8 cellular contexts compared by ENCODE assay signal in genomic region chr1:224114787-224115175, GRCh38. TPM values are rescaled to one million over a fixed set of nuclear protein-coding genes. Genes with fewer than 3 reads are reported as not detected.
A peak's percentile ranks its signal among the peaks of the same experiment; 100 is the strongest.
DNase-seq lines count a peak whose midpoint lies in the region; ATAC-seq and TF ChIP-seq lines count a peak whose summit lies in the region.

No MANE protein-coding gene starts in this region.

- POLR2A ChIA-PET in PC-9 (lab: Charles Lee; ENCODE audit: unreplicated experiment), result no interaction called here

- ATAC-seq in GM18517 (IDR thresholded peaks at IDR 0.05; ENCODE audit: unreplicated experiment) (peak; percentile 5), HG03469 (IDR thresholded peaks at IDR 0.05; ENCODE audit: unreplicated experiment) (no peak), HG03045 (IDR thresholded peaks at IDR 0.05; ENCODE audit: unreplicated experiment) (no peak)

- H3K27ac ChIP-seq in PC-9 (peak overlapping the region; percentile 45), neural cell (ENCODE audit: low read length) (peak overlapping the region; percentile 85)

- peaks cover 24% of the 10 kb centered on the region for H3K4me1 ChIP-seq in PC-9 (replicated peaks; ENCODE audit: insufficient read depth)

- intact Hi-C loops in PC-9 (cut with micrococcal nuclease; ENCODE audit: unreplicated experiment), result loop anchor here (2.0 to 5.0 kb wide), 2 partner anchors 62 to 122 kb away; no protein-coding TSS in a partner anchor

- H2AFZ ChIP-seq in PC-9 (peak overlapping the region; percentile 92; the same call in 1 of the 2 replicates), neural cell (ENCODE audit: low read depth, low read length) (peak overlapping the region; percentile 94)

- H3K36me3 ChIP-seq in PC-9 (ENCODE audit: low read depth), result peaks cover 16% of the 10 kb centered on the region; the same call in 1 of the 2 replicates
- no peaks in the 10 kb centered on the region for H3K36me3 ChIP-seq in neural cell (ENCODE audit: insufficient read depth, low read length)

- H3K79me2 ChIP-seq in PC-9 (ENCODE audit: low read depth) (peaks cover 60% of the 10 kb centered on the region), neural cell (replicated peaks; ENCODE audit: insufficient read depth, low read length) (peaks cover 54% of the 10 kb centered on the region)

- peaks cover 4% of the 10 kb centered on the region for H3F3A ChIP-seq in PC-9 (ENCODE audit: insufficient read depth, low read depth)
- no peaks in the 10 kb centered on the region for H3F3A ChIP-seq in neural cell (ENCODE audit: insufficient read depth, low read length, poor library complexity, severe bottlenecking)

- H3K9me2 ChIP-seq in PC-9 (ENCODE audit: insufficient read depth), result no peaks in the 10 kb centered on the region
- no peaks in the 10 kb centered on the region for H3K9me2 ChIP-seq in neural cell (ENCODE audit: insufficient read depth, low read length)

- TF ChIP-seq RAD21 in neural cell (conservative IDR thresholded peaks at IDR 0.05), result no peak

- TF ChIP-seq EP300 in neural cell (conservative IDR thresholded peaks at IDR 0.05; ENCODE audit: poor library complexity, severe bottlenecking), result no peak

- H3K4me2 ChIP-seq in PC-9, result peak overlapping the region; percentile 90
- peak overlapping the region; percentile 91 for H3K4me2 ChIP-seq in neural cell (ENCODE audit: low read length)

- H3K27me3 ChIP-seq in PC-9 (ENCODE audit: insufficient read depth, low read depth) (no peaks in the 10 kb centered on the region), neural cell (ENCODE audit: insufficient read depth, low read depth, low read length) (no peaks in the 10 kb centered on the region)

- TSS peak; percentile 59 for BruUV-seq in PC-9 (replicated peaks; lab: Mats Ljungman, UMichigan)

- H3K9ac ChIP-seq in neural cell (ENCODE audit: low read length), result peak overlapping the region; percentile 97

- H3K9me3 ChIP-seq in PC-9 (ENCODE audit: insufficient read depth, low read depth), result no peaks in the 10 kb centered on the region
- H3K9me3 ChIP-seq in neural cell (ENCODE audit: low read length), result no peaks in the 10 kb centered on the region

- CTCF ChIA-PET in PC-9 (lab: Charles Lee), result interaction anchor here (0.7 to 1.9 kb wide), 2 partner anchors 476 to 808 kb away, joined by 3 to 11 read pairs; no protein-coding TSS in a partner anchor

- peaks cover 30% of the 10 kb centered on the region for H4K20me1 ChIP-seq in PC-9 (ENCODE audit: insufficient read depth)
- H4K20me1 ChIP-seq in neural cell (ENCODE audit: insufficient read depth), result peaks cover 3% of the 10 kb centered on the region

- peak overlapping the region; percentile 81 for H3K4me3 ChIP-seq in PC-9
- H3K4me3 ChIP-seq in epithelial cell of esophagus (ENCODE audit: low read length), result peak overlapping the region; percentile 92
- peak overlapping the region; percentile 89 for H3K4me3 ChIP-seq in neural cell (ENCODE audit: low read length)

- DNase-seq in PC-9 (no peak), epithelial cell of esophagus (ENCODE audit: low read depth) (no peak), NCI-H526 (lab: John Stamatoyannopoulos, UW) (no peak)
- DNase-seq in stimulated activated CD4-positive, alpha-beta T cell treated with anti-CD3 and anti-CD28 coated beads, Interleukin-1b, Interleukin-23, amount 100 ng/mL, for 48 hours, result no peak

- TF ChIP-seq CTCF in PC-9 (conservative IDR thresholded peaks at IDR 0.05) (no peak), epithelial cell of esophagus (IDR thresholded peaks at IDR 0.05; ENCODE audit: insufficient read depth, low read depth, low read length, missing control alignments) (no peak), neural cell (IDR thresholded peaks at IDR 0.05; ENCODE audit: poor library complexity, severe bottlenecking) (no peak)

TF ChIP-seq in neural cell, 6 proteins besides CTCF, POLR2A, EP300 and RAD21:
- no peak for TF ChIP-seq EZH2 (IDR thresholded peaks at IDR 0.05; ENCODE audit: borderline replicate concordance, insufficient read depth, low read length, poor library complexity, severe bottlenecking)
- TF ChIP-seq, protein P1, sequence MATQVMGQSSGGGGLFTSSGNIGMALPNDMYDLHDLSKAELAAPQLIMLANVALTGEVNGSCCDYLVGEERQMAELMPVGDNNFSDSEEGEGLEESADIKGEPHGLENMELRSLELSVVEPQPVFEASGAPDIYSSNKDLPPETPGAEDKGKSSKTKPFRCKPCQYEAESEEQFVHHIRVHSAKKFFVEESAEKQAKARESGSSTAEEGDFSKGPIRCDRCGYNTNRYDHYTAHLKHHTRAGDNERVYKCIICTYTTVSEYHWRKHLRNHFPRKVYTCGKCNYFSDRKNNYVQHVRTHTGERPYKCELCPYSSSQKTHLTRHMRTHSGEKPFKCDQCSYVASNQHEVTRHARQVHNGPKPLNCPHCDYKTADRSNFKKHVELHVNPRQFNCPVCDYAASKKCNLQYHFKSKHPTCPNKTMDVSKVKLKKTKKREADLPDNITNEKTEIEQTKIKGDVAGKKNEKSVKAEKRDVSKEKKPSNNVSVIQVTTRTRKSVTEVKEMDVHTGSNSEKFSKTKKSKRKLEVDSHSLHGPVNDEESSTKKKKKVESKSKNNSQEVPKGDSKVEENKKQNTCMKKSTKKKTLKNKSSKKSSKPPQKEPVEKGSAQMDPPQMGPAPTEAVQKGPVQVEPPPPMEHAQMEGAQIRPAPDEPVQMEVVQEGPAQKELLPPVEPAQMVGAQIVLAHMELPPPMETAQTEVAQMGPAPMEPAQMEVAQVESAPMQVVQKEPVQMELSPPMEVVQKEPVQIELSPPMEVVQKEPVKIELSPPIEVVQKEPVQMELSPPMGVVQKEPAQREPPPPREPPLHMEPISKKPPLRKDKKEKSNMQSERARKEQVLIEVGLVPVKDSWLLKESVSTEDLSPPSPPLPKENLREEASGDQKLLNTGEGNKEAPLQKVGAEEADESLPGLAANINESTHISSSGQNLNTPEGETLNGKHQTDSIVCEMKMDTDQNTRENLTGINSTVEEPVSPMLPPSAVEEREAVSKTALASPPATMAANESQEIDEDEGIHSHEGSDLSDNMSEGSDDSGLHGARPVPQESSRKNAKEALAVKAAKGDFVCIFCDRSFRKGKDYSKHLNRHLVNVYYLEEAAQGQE (IDR thresholded peaks at IDR 0.05; ENCODE audit: borderline replicate concordance), result no peak
- TF ChIP-seq SMC3 (conservative IDR thresholded peaks at IDR 0.05; ENCODE audit: poor library complexity), result no peak
- no peak for TF ChIP-seq TAF1 (IDR thresholded peaks at IDR 0.05; ENCODE audit: low read depth)
- TF ChIP-seq POLR2AphosphoS5 (IDR thresholded peaks at IDR 0.05), result no peak
- TF ChIP-seq MXI1 (conservative IDR thresholded peaks at IDR 0.05; ENCODE audit: poor library complexity, severe bottlenecking), result no peak

RNA-seq across cellular contexts. Expression of gene FBXO28, which starts 0.9 kb away (rescaled TPM):
- total RNA-seq in PC-9 (2021), result 43.4 and 48.1 TPM in 2 replicates
- 19.2 and 20.3 TPM in 2 replicates for polyA plus RNA-seq in neural cell
- 58.9 and 62.0 TPM in 2 replicates for polyA minus RNA-seq in neural cell
